ENCODE assay signal across 8 cellular contexts in genomic region chr1:153352523-153352922, GRCh38. TPM values are rescaled to one million over a fixed set of nuclear protein-coding genes. Genes with fewer than 3 reads are reported as not detected.
DNase-seq lines count a peak whose midpoint lies in the region; ATAC-seq and TF ChIP-seq lines count a peak whose summit lies in the region.

No MANE protein-coding gene starts in this region.

- H3K27ac Mint-ChIP-seq in T-helper 17 cell = no peak overlapping the region

- H3K27ac ChIP-seq in 22Rv1 = no peak overlapping the region

- peaks cover 18% of the 10 kb centered on the region for H3K4me1 Mint-ChIP-seq in T-helper 17 cell

- H3K27me3 Mint-ChIP-seq in T-helper 17 cell = peaks cover 32% of the 10 kb centered on the region

- in situ Hi-C loops in GM13977 (cut with MboI; ENCODE audit: low pct_unique_long_range_greater_than_20kb, low sequenced_read_pairs, unreplicated experiment) = no loop called here

- no peak overlapping the region for H3K4me3 Mint-ChIP-seq in T-helper 17 cell

- DNase-seq in GM13977 (ENCODE audit: low spot score) = peak; percentile 82
- peak; percentile 94 for DNase-seq in NCI-H1694 (lab: John Stamatoyannopoulos, UW)
- DNase-seq in T-helper 17 cell = peak; percentile 41 to 45 (median 41)
- peak; percentile 58 for DNase-seq in amniotic epithelial cell (ENCODE audit: low read depth)
- peak; percentile 75 for DNase-seq in left ventricle myocardium superior
- peak; percentile 82 for DNase-seq in sciatic nerve (ENCODE audit: low spot score)

- intact Hi-C loops in left ventricle myocardium superior (cut with micrococcal nuclease) = loop anchor here (2.0 kb wide), 1 partner anchor 142 kb away; no protein-coding TSS in a partner anchor
- intact Hi-C loops in sciatic nerve (cut with DNase I) = loop anchor here (5.0 kb wide), 1 partner anchor 140 kb away; no protein-coding TSS in a partner anchor

- H3K9me3 ChIP-seq in T-helper 17 cell (ENCODE audit: control insufficient read depth, low read length, poor library complexity, severe bottlenecking) = no peaks in the 10 kb centered on the region

- peaks cover 2% of the 10 kb centered on the region for H3K36me3 Mint-ChIP-seq in T-helper 17 cell (ENCODE audit: low read depth)

- TF ChIP-seq CTCF in 22Rv1 (IDR thresholded peaks at IDR 0.05) (peak; percentile 98), GM13977 (IDR thresholded peaks at IDR 0.05; ENCODE audit: extremely low read depth, insufficient read depth, missing control alignments) (peak; percentile 90)

- ATAC-seq in T-helper 17 cell (peak; percentile 81), left ventricle myocardium superior (peak; percentile 84), sciatic nerve (peak; percentile 84), GM21423 (IDR thresholded peaks at IDR 0.05; ENCODE audit: unreplicated experiment) (no peak)

RNA-seq across cellular contexts. Expression of gene PGLYRP4, which starts 3.9 kb away (rescaled TPM):
- not detected for total RNA-seq in T-helper 17 cell
- not detected for total RNA-seq in left ventricle myocardium superior
- not detected for total RNA-seq in sciatic nerve

RNA-seq across cellular contexts. Expression of gene S100A9, which starts 5.1 kb away (rescaled TPM):
- 100 to 1,000 TPM in 1 of 2 donors, 10 to 100 TPM in 1; 11.9 to 138 TPM for total RNA-seq in T-helper 17 cell
- total RNA-seq in left ventricle myocardium superior = 87.0 TPM
- total RNA-seq in sciatic nerve = 225 TPM

RNA-seq across cellular contexts. Expression of gene S100A12, which starts 22.9 kb away (rescaled TPM):
- 1 to 10 TPM; 2.0 to 9.1 TPM for total RNA-seq in T-helper 17 cell
- 3.5 TPM for total RNA-seq in left ventricle myocardium superior
- 15.3 TPM for total RNA-seq in sciatic nerve

RNA-seq across cellular contexts. Expression of gene S100A8, which starts 38.4 kb away (rescaled TPM):
- total RNA-seq in T-helper 17 cell (100 to 1,000 TPM in 1 of 2 donors, 1 to 10 TPM in 1; 4.6 to 110 TPM), left ventricle myocardium superior (40.7 TPM), sciatic nerve (192 TPM)

RNA-seq across cellular contexts. Expression of gene PGLYRP3, which starts 39.8 kb away (rescaled TPM):
- total RNA-seq in T-helper 17 cell (not detected), left ventricle myocardium superior (not detected), sciatic nerve (not detected)

Comparison
In these comparisons a context has a peak if more than half of its experiments do, and no peak if none do; other contexts are left out.
1. DNase-seq: peak in every context shown above with its lines; median percentile 94 in NCI-H1694; 82 in GM13977; 82 in sciatic nerve; 75 in left ventricle myocardium superior; 58 in amniotic epithelial cell; 41 in T-helper 17 cell.